Comparison of ENCODE assay signal across 2 cellular contexts in the genomic region with DNA sequence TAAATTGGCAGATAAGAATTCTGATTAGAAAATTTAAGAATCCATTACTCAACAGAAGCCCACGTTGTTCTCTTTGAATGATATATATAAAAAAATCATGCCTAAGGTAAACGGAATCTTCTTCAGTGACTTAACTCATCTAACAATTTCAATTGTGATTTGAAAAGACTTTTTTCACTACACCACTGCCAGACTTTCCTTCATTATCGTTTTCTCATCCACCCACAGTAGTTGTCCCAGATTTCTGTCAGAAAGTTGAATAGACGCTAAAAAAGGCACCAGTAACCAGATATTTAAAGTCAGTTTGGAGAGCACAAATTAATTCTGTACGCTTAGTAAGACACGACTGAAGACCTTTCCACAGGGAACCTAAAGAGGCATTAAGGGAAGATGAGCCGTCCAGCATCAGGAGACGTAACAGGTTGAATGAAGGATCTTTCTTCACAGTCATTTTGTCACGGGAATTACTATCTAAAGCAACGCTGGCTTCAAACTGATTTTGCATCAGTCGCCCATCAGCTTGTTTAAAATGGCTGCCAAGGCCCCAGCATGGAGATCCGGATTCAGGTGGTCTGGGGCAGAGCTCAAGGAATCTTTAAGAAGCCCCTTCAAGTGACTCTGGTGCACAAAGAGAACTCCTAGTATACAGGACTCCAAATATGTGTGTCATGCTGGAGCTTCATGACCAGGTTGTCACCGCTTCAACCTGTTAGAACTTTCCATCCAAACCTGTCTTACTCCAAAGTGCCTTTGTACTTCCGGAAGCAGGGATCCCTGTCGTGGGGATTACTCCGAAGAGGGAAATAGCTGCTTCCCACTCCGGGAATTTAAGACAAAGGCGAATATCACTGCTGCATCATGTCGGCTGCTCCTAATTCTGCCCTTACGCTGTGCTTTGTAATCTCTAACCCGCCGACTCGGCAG.
TF ChIP-seq lines count a peak whose summit lies in the region.

No MANE protein-coding gene starts in this region.

TF ChIP-seq in A549, 52 proteins besides CTCF, POLR2A, EP300 and RAD21 (continued from another document):
- TF ChIP-seq ATOH8 (CRISPR knock-in tag; IDR thresholded peaks at IDR 0.05; ENCODE audit: low read depth) (no peak), RNF2 (IDR thresholded peaks at IDR 0.05; ENCODE audit: borderline replicate concordance, low read depth) (no peak), CBX8 (IDR thresholded peaks at IDR 0.05) (no peak), RCOR1 (IDR thresholded peaks at IDR 0.05; ENCODE audit: low read depth, low read length) (no peak), BHLHE40 (IDR thresholded peaks at IDR 0.05; ENCODE audit: low read depth, low read length) (no peak), JUN (IDR thresholded peaks at IDR 0.05) (no peak), ZNF302 (CRISPR knock-in tag; IDR thresholded peaks at IDR 0.05) (no peak), JUNB (IDR thresholded peaks at IDR 0.05) (no peak), KDM5A (IDR thresholded peaks at IDR 0.05) (no peak), MAFK (IDR thresholded peaks at IDR 0.05; ENCODE audit: partially characterized antibody) (no peak), CBX2 (IDR thresholded peaks at IDR 0.05; ENCODE audit: borderline replicate concordance, low read depth) (no peak), CHD2 (IDR thresholded peaks at IDR 0.05; ENCODE audit: low read length, partially characterized antibody) (no peak)
- TF ChIP-seq, protein P1, sequence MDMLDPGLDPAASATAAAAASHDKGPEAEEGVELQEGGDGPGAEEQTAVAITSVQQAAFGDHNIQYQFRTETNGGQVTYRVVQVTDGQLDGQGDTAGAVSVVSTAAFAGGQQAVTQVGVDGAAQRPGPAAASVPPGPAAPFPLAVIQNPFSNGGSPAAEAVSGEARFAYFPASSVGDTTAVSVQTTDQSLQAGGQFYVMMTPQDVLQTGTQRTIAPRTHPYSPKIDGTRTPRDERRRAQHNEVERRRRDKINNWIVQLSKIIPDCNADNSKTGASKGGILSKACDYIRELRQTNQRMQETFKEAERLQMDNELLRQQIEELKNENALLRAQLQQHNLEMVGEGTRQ (IDR thresholded peaks at IDR 0.05): no peak

TF ChIP-seq in neural cell, 6 proteins besides CTCF, POLR2A, EP300 and RAD21 (continued from another document):
- peak; percentile 63 for TF ChIP-seq REST (IDR thresholded peaks at IDR 0.05; ENCODE audit: borderline replicate concordance)
- TF ChIP-seq MXI1 (conservative IDR thresholded peaks at IDR 0.05; ENCODE audit: poor library complexity, severe bottlenecking): no peak
